ENCODE assay signal across 8 cellular contexts in genomic region chr15:82108489-82109078, GRCh38.
A peak's percentile ranks its signal among the peaks of the same experiment; 100 is the strongest.
DNase-seq lines count a peak whose midpoint lies in the region; ATAC-seq, FAIRE-seq and TF ChIP-seq lines count a peak whose summit lies in the region.

No MANE protein-coding gene starts in this region.

- no peaks in the 10 kb centered on the region for H3K27me3 Mint-ChIP-seq in activated CD4-positive, alpha-beta T cell treated with anti-CD3 and anti-CD28 coated beads for 36 hours
- no peaks in the 10 kb centered on the region for H3K27me3 Mint-ChIP-seq in chondrocyte (ENCODE audit: low read depth)

- FAIRE-seq in GM12892 (lab: Jason Lieb, UNC) = peak; percentile 71

- no peak overlapping the region for H3K27ac Mint-ChIP-seq in activated CD4-positive, alpha-beta T cell treated with anti-CD3 and anti-CD28 coated beads for 36 hours
- H3K27ac Mint-ChIP-seq in chondrocyte (ENCODE audit: unreplicated experiment) = peak overlapping the region; percentile 63

- no peaks in the 10 kb centered on the region for H3K36me3 Mint-ChIP-seq in activated CD4-positive, alpha-beta T cell treated with anti-CD3 and anti-CD28 coated beads for 36 hours (ENCODE audit: low read depth)
- H3K36me3 Mint-ChIP-seq in chondrocyte (ENCODE audit: low read depth) = peaks cover 7% of the 10 kb centered on the region

- no peaks in the 10 kb centered on the region for H3K4me1 Mint-ChIP-seq in activated CD4-positive, alpha-beta T cell treated with anti-CD3 and anti-CD28 coated beads for 36 hours
- peaks cover 66% of the 10 kb centered on the region for H3K4me1 Mint-ChIP-seq in chondrocyte (ENCODE audit: low read depth)

- DNase-seq in GM12892 (ENCODE audit: insufficient read length) (peak; percentile 71), NCI-H2029 (lab: John Stamatoyannopoulos, UW) (peak; percentile 38), chondrocyte (ENCODE audit: low spot score) (no peak), medulla oblongata (ENCODE audit: extremely low spot score) (peak; percentile 32), GF-D8 (lab: John Stamatoyannopoulos, UW) (no peak)
- DNase-seq in activated CD4-positive, alpha-beta T cell treated with anti-CD3 and anti-CD28 coated beads for 36 hours = peak; percentile 87
- DNase-seq in stimulated activated CD8-positive, alpha-beta memory T cell treated with anti-CD3 and anti-CD28 coated beads, Interleukin-7, amount 100 ng/mL, for 4 hours (ENCODE audit: low read depth in 2 of 2) = peak; percentile 24

- CTCF ChIA-PET in activated CD4-positive, alpha-beta T cell treated with anti-CD3 and anti-CD28 coated beads for 36 hours (lab: Charles Lee) = interaction anchor here (0.6 to 1.4 kb wide), 20 partner anchors 8 to 940 kb away, joined by 3 to 9 read pairs (median 3); no protein-coding TSS in a partner anchor

- intact Hi-C loops in activated CD4-positive, alpha-beta T cell treated with anti-CD3 and anti-CD28 coated beads for 36 hours (cut with DNase I, micrococcal nuclease) = loop anchor here (1.0 to 5.0 kb wide), 4 partner anchors 32 to 626 kb away; no protein-coding TSS in a partner anchor

- TF ChIP-seq POLR2A in GM12892 (IDR thresholded peaks at IDR 0.05; ENCODE audit: low read depth, low read length) = no peak

- POLR2A ChIA-PET in activated CD4-positive, alpha-beta T cell treated with anti-CD3 and anti-CD28 coated beads for 36 hours (lab: Charles Lee) = no interaction called here

- no peak overlapping the region for H3K4me3 Mint-ChIP-seq in activated CD4-positive, alpha-beta T cell treated with anti-CD3 and anti-CD28 coated beads for 36 hours
- H3K4me3 Mint-ChIP-seq in chondrocyte (ENCODE audit: unreplicated experiment) = no peak overlapping the region

- ATAC-seq in HG02623 (IDR thresholded peaks at IDR 0.05; ENCODE audit: unreplicated experiment) = peak; percentile 93
- peak; percentile 99 for ATAC-seq in activated CD4-positive, alpha-beta T cell treated with anti-CD3 and anti-CD28 coated beads for 36 hours

- peak; percentile 89 for TF ChIP-seq CTCF in chondrocyte (IDR thresholded peaks at IDR 0.05)

- H3K9me3 Mint-ChIP-seq in activated CD4-positive, alpha-beta T cell treated with anti-CD3 and anti-CD28 coated beads for 36 hours (ENCODE audit: low read depth) = no peaks in the 10 kb centered on the region
- no peaks in the 10 kb centered on the region for H3K9me3 Mint-ChIP-seq in chondrocyte (ENCODE audit: low read depth)

Comparison
In these comparisons a context has a peak if more than half of its experiments do, and no peak if none do; other contexts are left out.
1. DNase-seq: peak in GM12892 (single experiment), NCI-H2029 (single experiment), activated CD4-positive, alpha-beta T cell treated with anti-CD3 and anti-CD28 coated beads for 36 hours (single experiment), medulla oblongata (single experiment) and stimulated activated CD8-positive, alpha-beta memory T cell treated with anti-CD3 and anti-CD28 coated beads, Interleukin-7, amount 100 ng/mL, for 4 hours (2 of 2); none in chondrocyte (single experiment) and GF-D8 (single experiment).